Comparison of ENCODE assay signal across 1 cellular context in the genomic region with DNA sequence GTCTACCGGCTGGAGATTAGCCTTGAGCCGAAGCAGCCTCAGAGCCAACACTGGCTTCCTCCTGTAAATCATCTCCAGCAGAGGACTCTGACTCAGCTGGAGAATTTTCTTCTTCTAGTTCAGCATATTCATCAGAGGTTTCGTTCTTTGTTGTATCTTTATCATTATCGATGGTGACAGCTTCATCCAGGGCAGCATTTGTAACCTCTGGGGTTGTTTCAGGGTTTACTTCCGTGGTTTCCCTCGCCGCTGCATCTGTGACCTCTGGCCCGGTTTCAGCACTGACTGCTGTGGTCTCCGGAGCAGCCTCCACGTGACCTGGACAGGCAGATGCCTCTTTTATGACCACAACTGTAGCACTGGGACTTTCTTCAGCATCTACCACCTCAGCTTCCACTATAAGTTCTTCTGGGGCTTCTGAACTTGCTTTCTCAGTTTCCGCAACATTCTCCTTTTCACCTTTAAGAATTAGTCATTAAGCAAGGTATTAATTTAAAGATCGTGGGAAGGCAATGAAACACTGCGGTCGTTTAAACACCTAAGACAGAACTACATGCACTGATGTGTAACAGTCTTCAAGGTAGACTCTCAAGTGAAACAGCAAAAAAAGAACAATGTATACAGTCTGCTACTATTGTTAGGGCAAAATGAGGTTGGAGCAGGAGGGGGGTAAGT.
A peak's percentile ranks its signal among the peaks of the same experiment; 100 is the strongest.
TF ChIP-seq lines count a peak whose summit lies in the region.

No MANE protein-coding gene starts in this region.

TF ChIP-seq in HepG2, 621 proteins besides CTCF, POLR2A, EP300 and RAD21 (continued from another document and continues in another):
- no peak for TF ChIP-seq ZNF281 (CRISPR knock-in tag; IDR thresholded peaks at IDR 0.05; ENCODE audit: borderline replicate concordance)
- no peak for TF ChIP-seq KDM1A (CRISPR knock-in tag; IDR thresholded peaks at IDR 0.05)
- no peak for TF ChIP-seq TBX2 (CRISPR knock-in tag; IDR thresholded peaks at IDR 0.05; ENCODE audit: borderline replicate concordance)
- TF ChIP-seq ZFAT (CRISPR knock-in tag; conservative IDR thresholded peaks at IDR 0.05) = no peak
- TF ChIP-seq ATAD3A (CRISPR knock-in tag; IDR thresholded peaks at IDR 0.05) = no peak
- TF ChIP-seq CC2D1A (CRISPR knock-in tag; IDR thresholded peaks at IDR 0.05) = no peak
- no peak for TF ChIP-seq ASH2L (IDR thresholded peaks at IDR 0.05; ENCODE audit: insufficient read length, low read depth, low read length)
- TF ChIP-seq ARID5B (CRISPR knock-in tag; IDR thresholded peaks at IDR 0.05) = peak; percentile 43
- no peak for TF ChIP-seq CHD2 (IDR thresholded peaks at IDR 0.05; ENCODE audit: low read depth, low read length)
- no peak for TF ChIP-seq E2F5 (CRISPR knock-in tag; conservative IDR thresholded peaks at IDR 0.05)
- no peak for TF ChIP-seq ZSCAN12 (CRISPR knock-in tag; IDR thresholded peaks at IDR 0.05)
- 0 out of 2 replicates have a peak, but pooled peaks have one; percentile 25 for TF ChIP-seq KMT2B (CRISPR knock-in tag; IDR thresholded peaks at IDR 0.05)
- no peak for TF ChIP-seq FOXJ3 (CRISPR knock-in tag; IDR thresholded peaks at IDR 0.05; ENCODE audit: borderline replicate concordance)
- TF ChIP-seq, protein P1, sequence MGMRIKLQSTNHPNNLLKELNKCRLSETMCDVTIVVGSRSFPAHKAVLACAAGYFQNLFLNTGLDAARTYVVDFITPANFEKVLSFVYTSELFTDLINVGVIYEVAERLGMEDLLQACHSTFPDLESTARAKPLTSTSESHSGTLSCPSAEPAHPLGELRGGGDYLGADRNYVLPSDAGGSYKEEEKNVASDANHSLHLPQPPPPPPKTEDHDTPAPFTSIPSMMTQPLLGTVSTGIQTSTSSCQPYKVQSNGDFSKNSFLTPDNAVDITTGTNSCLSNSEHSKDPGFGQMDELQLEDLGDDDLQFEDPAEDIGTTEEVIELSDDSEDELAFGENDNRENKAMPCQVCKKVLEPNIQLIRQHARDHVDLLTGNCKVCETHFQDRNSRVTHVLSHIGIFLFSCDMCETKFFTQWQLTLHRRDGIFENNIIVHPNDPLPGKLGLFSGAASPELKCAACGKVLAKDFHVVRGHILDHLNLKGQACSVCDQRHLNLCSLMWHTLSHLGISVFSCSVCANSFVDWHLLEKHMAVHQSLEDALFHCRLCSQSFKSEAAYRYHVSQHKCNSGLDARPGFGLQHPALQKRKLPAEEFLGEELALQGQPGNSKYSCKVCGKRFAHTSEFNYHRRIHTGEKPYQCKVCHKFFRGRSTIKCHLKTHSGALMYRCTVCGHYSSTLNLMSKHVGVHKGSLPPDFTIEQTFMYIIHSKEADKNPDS (CRISPR knock-in tag; IDR thresholded peaks at IDR 0.05) = no peak
- TF ChIP-seq GTF3A (CRISPR knock-in tag; conservative IDR thresholded peaks at IDR 0.05) = no peak
- peak; percentile 42; the same call in 1 of the 2 replicates for TF ChIP-seq ZKSCAN8 (CRISPR knock-in tag; IDR thresholded peaks at IDR 0.05; ENCODE audit: borderline replicate concordance)
- no peak for TF ChIP-seq ATM (IDR thresholded peaks at IDR 0.05; ENCODE audit: borderline replicate concordance)
- peak; percentile 32; the same call in 1 of the 2 replicates for TF ChIP-seq SOX5 (CRISPR knock-in tag; IDR thresholded peaks at IDR 0.05; ENCODE audit: borderline replicate concordance)
- 0 out of 2 replicates have a peak, but pooled peaks have one; percentile 22 for TF ChIP-seq NCOA2 (CRISPR knock-in tag; IDR thresholded peaks at IDR 0.05)
- TF ChIP-seq, protein P2, sequence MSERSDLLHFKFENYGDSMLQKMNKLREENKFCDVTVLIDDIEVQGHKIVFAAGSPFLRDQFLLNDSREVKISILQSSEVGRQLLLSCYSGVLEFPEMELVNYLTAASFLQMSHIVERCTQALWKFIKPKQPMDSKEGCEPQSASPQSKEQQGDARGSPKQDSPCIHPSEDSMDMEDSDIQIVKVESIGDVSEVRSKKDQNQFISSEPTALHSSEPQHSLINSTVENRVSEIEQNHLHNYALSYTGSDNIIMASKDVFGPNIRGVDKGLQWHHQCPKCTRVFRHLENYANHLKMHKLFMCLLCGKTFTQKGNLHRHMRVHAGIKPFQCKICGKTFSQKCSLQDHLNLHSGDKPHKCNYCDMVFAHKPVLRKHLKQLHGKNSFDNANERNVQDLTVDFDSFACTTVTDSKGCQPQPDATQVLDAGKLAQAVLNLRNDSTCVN (CRISPR knock-in tag; IDR thresholded peaks at IDR 0.05; ENCODE audit: borderline replicate concordance) = no peak
- TF ChIP-seq REPIN1 (CRISPR knock-in tag; IDR thresholded peaks at IDR 0.05; ENCODE audit: borderline replicate concordance, low read depth) = no peak
- no peak for TF ChIP-seq ZFP36 (IDR thresholded peaks at IDR 0.05; ENCODE audit: borderline replicate concordance, low read depth, low read length, partially characterized antibody)
- no peak for TF ChIP-seq SOX13 (IDR thresholded peaks at IDR 0.05)
- TF ChIP-seq SOX13 (CRISPR knock-in tag; conservative IDR thresholded peaks at IDR 0.05 in 1 of 2, IDR thresholded peaks at IDR 0.05 in 1 of 2) = peak in 1 of 2 experiments; percentile 28; a peak in 1 of 4 replicates
- no peak for TF ChIP-seq ZNF878 (CRISPR knock-in tag; IDR thresholded peaks at IDR 0.05)
- no peak for TF ChIP-seq ZNF468 (CRISPR knock-in tag; IDR thresholded peaks at IDR 0.05)
- TF ChIP-seq PRMT3 (CRISPR knock-in tag; IDR thresholded peaks at IDR 0.05; ENCODE audit: borderline replicate concordance, low read depth) = no peak
- TF ChIP-seq ARID2 (CRISPR knock-in tag; IDR thresholded peaks at IDR 0.05; ENCODE audit: borderline replicate concordance) = no peak
- no peak for TF ChIP-seq RELA (CRISPR knock-in tag; IDR thresholded peaks at IDR 0.05)
- no peak for TF ChIP-seq TBX3 (IDR thresholded peaks at IDR 0.05; ENCODE audit: borderline replicate concordance)
- no peak for TF ChIP-seq ZIK1 (CRISPR knock-in tag; IDR thresholded peaks at IDR 0.05; ENCODE audit: borderline replicate concordance, low read depth)
- TF ChIP-seq ZNF382 (CRISPR knock-in tag; IDR thresholded peaks at IDR 0.05; ENCODE audit: borderline replicate concordance) = no peak
- TF ChIP-seq USF2 (IDR thresholded peaks at IDR 0.05; ENCODE audit: low read depth, low read length) = peak; percentile 92
- peak; percentile 96; the same call in 1 of the 2 replicates for TF ChIP-seq USF2 (CRISPR knock-in tag; IDR thresholded peaks at IDR 0.05; ENCODE audit: borderline replicate concordance)
- no peak for TF ChIP-seq ZNF777 (CRISPR knock-in tag; IDR thresholded peaks at IDR 0.05)
- TF ChIP-seq, protein P3, sequence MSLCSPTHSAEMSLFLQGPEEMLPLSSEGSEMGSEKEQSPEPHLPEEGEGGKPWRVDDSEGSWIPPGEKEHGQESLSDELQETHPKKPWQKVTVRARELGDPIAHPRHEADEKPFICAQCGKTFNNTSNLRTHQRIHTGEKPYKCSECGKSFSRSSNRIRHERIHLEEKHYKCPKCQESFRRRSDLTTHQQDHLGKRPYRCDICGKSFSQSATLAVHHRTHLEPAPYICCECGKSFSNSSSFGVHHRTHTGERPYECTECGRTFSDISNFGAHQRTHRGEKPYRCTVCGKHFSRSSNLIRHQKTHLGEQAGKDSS (CRISPR knock-in tag; IDR thresholded peaks at IDR 0.05; ENCODE audit: borderline replicate concordance, low read depth) = no peak
- no peak for TF ChIP-seq MED13 (CRISPR knock-in tag; IDR thresholded peaks at IDR 0.05)
- TF ChIP-seq, protein P4, sequence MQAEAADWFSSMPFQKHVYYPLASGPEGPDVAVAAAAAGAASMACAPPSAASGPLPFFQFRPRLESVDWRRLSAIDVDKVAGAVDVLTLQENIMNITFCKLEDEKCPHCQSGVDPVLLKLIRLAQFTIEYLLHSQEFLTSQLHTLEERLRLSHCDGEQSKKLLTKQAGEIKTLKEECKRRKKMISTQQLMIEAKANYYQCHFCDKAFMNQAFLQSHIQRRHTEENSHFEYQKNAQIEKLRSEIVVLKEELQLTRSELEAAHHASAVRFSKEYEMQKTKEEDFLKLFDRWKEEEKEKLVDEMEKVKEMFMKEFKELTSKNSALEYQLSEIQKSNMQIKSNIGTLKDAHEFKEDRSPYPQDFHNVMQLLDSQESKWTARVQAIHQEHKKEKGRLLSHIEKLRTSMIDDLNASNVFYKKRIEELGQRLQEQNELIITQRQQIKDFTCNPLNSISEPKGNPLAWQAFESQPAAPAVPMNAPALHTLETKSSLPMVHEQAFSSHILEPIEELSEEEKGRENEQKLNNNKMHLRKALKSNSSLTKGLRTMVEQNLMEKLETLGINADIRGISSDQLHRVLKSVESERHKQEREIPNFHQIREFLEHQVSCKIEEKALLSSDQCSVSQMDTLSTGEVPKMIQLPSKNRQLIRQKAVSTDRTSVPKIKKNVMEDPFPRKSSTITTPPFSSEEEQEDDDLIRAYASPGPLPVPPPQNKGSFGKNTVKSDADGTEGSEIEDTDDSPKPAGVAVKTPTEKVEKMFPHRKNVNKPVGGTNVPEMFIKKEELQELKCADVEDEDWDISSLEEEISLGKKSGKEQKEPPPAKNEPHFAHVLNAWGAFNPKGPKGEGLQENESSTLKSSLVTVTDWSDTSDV (CRISPR knock-in tag; IDR thresholded peaks at IDR 0.05) = no peak
- no peak for TF ChIP-seq PCBP2 (optimal IDR thresholded peaks at IDR 0.05; ENCODE audit: low read depth, low read length, poor library complexity, severe bottlenecking)
- TF ChIP-seq NPAS2 (CRISPR knock-in tag; IDR thresholded peaks at IDR 0.05; ENCODE audit: borderline replicate concordance) = no peak
- no peak for TF ChIP-seq DMAP1 (CRISPR knock-in tag; IDR thresholded peaks at IDR 0.05)
- TF ChIP-seq SKI (IDR thresholded peaks at IDR 0.05; ENCODE audit: partially characterized antibody) = peak; percentile 31
- TF ChIP-seq ZNF552 (CRISPR knock-in tag; IDR thresholded peaks at IDR 0.05; ENCODE audit: borderline replicate concordance) = no peak
- TF ChIP-seq ZNF652 (CRISPR knock-in tag; IDR thresholded peaks at IDR 0.05; ENCODE audit: borderline replicate concordance, low read depth) = no peak
- no peak for TF ChIP-seq ZNF614 (CRISPR knock-in tag; IDR thresholded peaks at IDR 0.05; ENCODE audit: borderline replicate concordance)
